14 cellular contexts compared by ENCODE assay signal in the genomic region with DNA sequence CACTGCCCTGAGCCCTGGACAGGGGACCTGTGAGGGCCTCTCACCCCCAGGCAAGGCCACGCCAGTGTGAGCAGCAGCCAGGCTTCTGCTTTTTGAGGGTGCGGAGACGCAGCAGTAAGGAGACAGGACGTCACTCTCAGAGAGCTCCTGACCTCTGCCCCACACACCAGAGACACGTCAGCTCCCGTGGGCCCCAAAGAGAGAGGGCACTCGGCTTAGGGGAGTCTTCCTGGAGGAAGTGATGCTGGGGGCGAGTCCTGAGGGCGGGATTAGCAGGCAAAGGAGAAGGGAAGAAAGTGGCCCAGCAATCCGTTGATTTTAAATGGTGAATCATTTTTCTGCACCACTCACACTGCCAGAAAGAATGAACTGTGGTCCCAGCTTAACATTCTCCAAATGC. TPM values are rescaled to one million over a fixed set of nuclear protein-coding genes. Genes with fewer than 3 reads are reported as not detected.
DNase-seq lines count a peak whose midpoint lies in the region; ATAC-seq and TF ChIP-seq lines count a peak whose summit lies in the region.
"Had no signal": no experiment of that assay in that cellular context is flagged by ENCODE, and none has a peak within 500 bp of the region (broad histone marks: within the 10 kb centered on the region; RNA-seq: fewer than 3 reads in every experiment).

No MANE protein-coding gene starts in this region.

- H3K27me3 ChIP-seq in IMR-90 (ENCODE audit: control insufficient read depth, insufficient read depth, low read length), result peaks cover 8% of the 10 kb centered on the region
- peaks cover 14% of the 10 kb centered on the region for H3K27me3 ChIP-seq in osteoblast (ENCODE audit: insufficient read depth, low read length)

- peak overlapping the region in 6 of 7 donors; percentile 35 to 84 (median 70) for H3K27ac Mint-ChIP-seq in CD14-positive monocyte
- no peak overlapping the region for H3K27ac Mint-ChIP-seq in activated CD4-positive, alpha-beta T cell treated with anti-CD3 and anti-CD28 coated beads, Interleukin-2, amount 10 ng/mL, durations not matched to agents 24 days and 14 days
- H3K27ac Mint-ChIP-seq: activated CD8-positive, alpha-beta T cell treated with anti-CD3 and anti-CD28 coated beads for 36 hours; activated naive CD8-positive, alpha-beta T cell treated with anti-CD3 and anti-CD28 coated beads, Interleukin-2, amount 10 ng/mL, durations not matched to agents 7 days and 5 days had no signal

- no peak for TF ChIP-seq POLR2A in IMR-90 (IDR thresholded peaks at IDR 0.05; ENCODE audit: low read depth, low read length)

- no peak overlapping the region for H2AK5ac ChIP-seq in IMR-90 (ENCODE audit: low read depth, low read length)

- H4K91ac ChIP-seq in IMR-90 (ENCODE audit: insufficient read depth, low read depth, low read length), result no peak overlapping the region

- peaks cover 26% of the 10 kb centered on the region for H3K4me1 Mint-ChIP-seq in CD14-positive monocyte
- H3K4me1 Mint-ChIP-seq in activated CD4-positive, alpha-beta T cell treated with anti-CD3 and anti-CD28 coated beads, Interleukin-2, amount 10 ng/mL, durations not matched to agents 24 days and 14 days, result peaks cover 6% of the 10 kb centered on the region

- peaks cover 5 to 25% (median 16%) of the 10 kb centered on the region in 7 donors for H3K9me3 Mint-ChIP-seq in CD14-positive monocyte
- H3K9me3 Mint-ChIP-seq in activated CD4-positive, alpha-beta T cell treated with anti-CD3 and anti-CD28 coated beads, Interleukin-2, amount 10 ng/mL, durations not matched to agents 24 days and 14 days, result no peaks in the 10 kb centered on the region
- H3K9me3 Mint-ChIP-seq: activated CD8-positive, alpha-beta T cell treated with anti-CD3 and anti-CD28 coated beads for 36 hours; activated naive CD8-positive, alpha-beta T cell treated with anti-CD3 and anti-CD28 coated beads, Interleukin-2, amount 10 ng/mL, durations not matched to agents 7 days and 5 days had no signal

- POLR2A ChIA-PET in IMR-90 (lab: Charles Lee; ENCODE audit: unreplicated experiment), result no interaction called here

- CTCF ChIA-PET in IMR-90 (lab: Yijun Ruan, JAX), result no interaction called here

- H4K5ac ChIP-seq in IMR-90 (ENCODE audit: low read depth, low read length), result no peak overlapping the region

- no peaks in the 10 kb centered on the region for H3K36me3 ChIP-seq in IMR-90 (ENCODE audit: control insufficient read depth, insufficient read depth, low read length)
- H3K36me3 ChIP-seq in osteoblast (ENCODE audit: insufficient read depth, low read length), result no peaks in the 10 kb centered on the region
- H3K36me3 ChIP-seq: colonic mucosa had no signal

- H2AFZ ChIP-seq in IMR-90 (replicated peaks; ENCODE audit: low read length, poor library complexity) (peak overlapping the region; percentile 72), osteoblast (ENCODE audit: low read length) (peak overlapping the region; percentile 85)

- H3K79me1 ChIP-seq in IMR-90 (ENCODE audit: low read depth in 1 of 2, low read length in 2 of 2), result no peaks in the 10 kb centered on the region

- H3K9me1 ChIP-seq in IMR-90 (ENCODE audit: insufficient read depth, low read length), result no peaks in the 10 kb centered on the region

- no peaks in the 10 kb centered on the region for H4K20me1 ChIP-seq in IMR-90 (ENCODE audit: insufficient read depth, low read length)
- no peaks in the 10 kb centered on the region for H4K20me1 ChIP-seq in osteoblast (ENCODE audit: insufficient read depth, low read length)

- H3K79me2 ChIP-seq in osteoblast (ENCODE audit: insufficient read depth, low read length), result no peaks in the 10 kb centered on the region

- H3K9ac ChIP-seq in IMR-90 (ENCODE audit: low read depth, low read length), result no peak overlapping the region

- H3K4me3 Mint-ChIP-seq in CD14-positive monocyte, result peak overlapping the region; percentile 40 to 63
- H3K4me3 Mint-ChIP-seq in activated CD4-positive, alpha-beta T cell treated with anti-CD3 and anti-CD28 coated beads, Interleukin-2, amount 10 ng/mL, durations not matched to agents 24 days and 14 days, result no peak overlapping the region
- H3K4me3 Mint-ChIP-seq: activated CD8-positive, alpha-beta T cell treated with anti-CD3 and anti-CD28 coated beads for 36 hours; activated naive CD8-positive, alpha-beta T cell treated with anti-CD3 and anti-CD28 coated beads, Interleukin-2, amount 10 ng/mL, durations not matched to agents 7 days and 5 days had no signal

- no peak overlapping the region for H3K56ac ChIP-seq in IMR-90 (ENCODE audit: extremely low read depth, insufficient read depth, low read length)

- no peak overlapping the region for H2BK20ac ChIP-seq in IMR-90 (ENCODE audit: low read depth, low read length)

- H3K4me3 ChIP-seq in IMR-90 (ENCODE audit: insufficient read depth, low read depth, low read length) (no peak overlapping the region), osteoblast (ENCODE audit: insufficient read depth, low read length) (peak overlapping the region; percentile 21)
- H3K4me3 ChIP-seq: colonic mucosa had no signal

- H2BK15ac ChIP-seq in IMR-90 (ENCODE audit: low read depth, low read length), result no peak overlapping the region

- in situ Hi-C loops in IMR-90 (cut with MboI; ENCODE audit: low sequenced_read_pairs), result no loop called here

- WGBS in IMR-90 (ENCODE audit: extremely low coverage in 2 of 2, insufficient read length in 1 of 2), 2 experiments, result 80% methylated on average over 1 of the region's 10 CpGs; no CpG with 5 or more reads in 1 of the 2 experiments

- no peak for TF ChIP-seq RAD21 in IMR-90 (IDR thresholded peaks at IDR 0.05; ENCODE audit: low read length)

- no peak overlapping the region for H4K8ac ChIP-seq in IMR-90 (ENCODE audit: low read depth in 2 of 2, low read length in 2 of 2)

- ATAC-seq in IMR-90 (ENCODE audit: low read depth) (peak; percentile 29; the same call in 1 of the 2 replicates), Right ventricle myocardium superior (ENCODE audit: poor library complexity) (no peak), GM21619 (IDR thresholded peaks at IDR 0.05; ENCODE audit: unreplicated experiment) (no peak), HG02970 (IDR thresholded peaks at IDR 0.05; ENCODE audit: low FRiP score, unreplicated experiment) (no peak)
- ATAC-seq: activated CD8-positive, alpha-beta T cell treated with anti-CD3 and anti-CD28 coated beads for 36 hours had no signal

- no peak overlapping the region for H2BK120ac ChIP-seq in IMR-90 (ENCODE audit: low read depth, low read length)

- BruUV-seq in IMR-90 (replicated peaks; lab: Mats Ljungman, UMichigan), result no TSS peak

- no peak overlapping the region for H2BK5ac ChIP-seq in IMR-90 (ENCODE audit: low read depth, low read length, poor library complexity, severe bottlenecking)

- DNase-seq in CD14-positive monocyte (ENCODE audit: low spot score) (peak; percentile 91), IMR-90 (peak; percentile 19), Right ventricle myocardium superior (peak; percentile 39), osteoblast (ENCODE audit: insufficient read length, low spot score, missing footprints) (no peak), NCI-H1092 treated with DMSO at 0.1 percent for 48 hours (lab: John Stamatoyannopoulos, UW) (no peak)
- no peak for DNase-seq in activated CD4-positive, alpha-beta T cell treated with anti-CD3 and anti-CD28 coated beads, Interleukin-2, amount 10 ng/mL, durations not matched to agents 24 days and 14 days
- DNase-seq: activated CD8-positive, alpha-beta T cell treated with anti-CD3 and anti-CD28 coated beads for 36 hours; activated naive CD8-positive, alpha-beta T cell treated with anti-CD3 and anti-CD28 coated beads, Interleukin-2, amount 10 ng/mL, durations not matched to agents 7 days and 5 days; colonic mucosa; GOT3; NCI-H2227 treated with DMSO at 0.1 percent for 48 hours; T-helper 1 cell had no signal

- peaks cover 3% of the 10 kb centered on the region; the same call in 1 of the 2 replicates for H3K4me1 ChIP-seq in IMR-90 (ENCODE audit: control insufficient read depth, insufficient read depth, low read length)
- peaks cover 7% of the 10 kb centered on the region for H3K4me1 ChIP-seq in osteoblast (ENCODE audit: insufficient read depth, low read length)

- no peak for TF ChIP-seq CTCF in CD14-positive monocyte (IDR thresholded peaks at IDR 0.05)
- TF ChIP-seq CTCF in IMR-90 (conservative IDR thresholded peaks at IDR 0.05; ENCODE audit: low read depth, low read length), result no peak
- TF ChIP-seq CTCF in osteoblast (IDR thresholded peaks at IDR 0.05; ENCODE audit: extremely low read depth, low read depth, low read length), result no peak

- no peak overlapping the region for H3K14ac ChIP-seq in IMR-90 (replicated peaks; ENCODE audit: low read depth, low read length)

- H3K4ac ChIP-seq in IMR-90 (ENCODE audit: low read depth, low read length), result no peak overlapping the region

- H3K36me3 Mint-ChIP-seq in CD14-positive monocyte, result peaks cover 2 to 10% of the 10 kb centered on the region in 2 donors
- H3K36me3 Mint-ChIP-seq in activated CD4-positive, alpha-beta T cell treated with anti-CD3 and anti-CD28 coated beads, Interleukin-2, amount 10 ng/mL, durations not matched to agents 24 days and 14 days (ENCODE audit: low read depth), result no peaks in the 10 kb centered on the region
- H3K36me3 Mint-ChIP-seq: activated naive CD8-positive, alpha-beta T cell treated with anti-CD3 and anti-CD28 coated beads, Interleukin-2, amount 10 ng/mL, durations not matched to agents 7 days and 5 days had no signal

- intact Hi-C loops in CD14-positive monocyte (cut with micrococcal nuclease) (loop anchor here (10.0 kb wide), 2 partner anchors 73 to 103 kb away; a partner anchor contains a TSS), IMR-90 (cut with micrococcal nuclease) (no loop called here), Right ventricle myocardium superior (cut with DNase I) (no loop called here)
- intact Hi-C loops in activated CD4-positive, alpha-beta T cell treated with anti-CD3 and anti-CD28 coated beads, Interleukin-2, amount 10 ng/mL, durations not matched to agents 24 days and 14 days (cut with micrococcal nuclease), result no loop called here

- H2AK9ac ChIP-seq in IMR-90 (replicated peaks; ENCODE audit: low read depth, low read length, poor library complexity), result no peak overlapping the region

- H3K18ac ChIP-seq in IMR-90 (ENCODE audit: low read depth, low read length), result no peak overlapping the region

- dilution Hi-C loops in IMR-90 (cut with HindIII; ENCODE audit: low sequenced_read_pairs, unreplicated experiment), result no loop called here

- H3K4me2 ChIP-seq in IMR-90 (ENCODE audit: low read depth, low read length) (no peak overlapping the region), osteoblast (ENCODE audit: insufficient read depth, low read length) (peak overlapping the region; percentile 34)

- no peak overlapping the region for H3K23ac ChIP-seq in IMR-90 (ENCODE audit: low read depth, low read length)

- peaks cover 2% of the 10 kb centered on the region; the same call in 1 of the 2 replicates for H3K9me3 ChIP-seq in IMR-90 (ENCODE audit: control insufficient read depth, insufficient read depth, low read length)
- no peaks in the 10 kb centered on the region for H3K9me3 ChIP-seq in osteoblast (ENCODE audit: low read depth, low read length)
- H3K9me3 ChIP-seq: colonic mucosa had no signal

- no peak overlapping the region for H3K27ac ChIP-seq in IMR-90 (ENCODE audit: insufficient read depth, low read length)
- H3K27ac ChIP-seq in osteoblast (ENCODE audit: low read depth, low read length), result peak overlapping the region; percentile 12
- H3K27ac ChIP-seq: colonic mucosa had no signal

- peaks cover 44 to 75% (median 53%) of the 10 kb centered on the region in 3 donors for H3K27me3 Mint-ChIP-seq in CD14-positive monocyte (ENCODE audit: low read depth in 3 of 3)
- H3K27me3 Mint-ChIP-seq in activated CD4-positive, alpha-beta T cell treated with anti-CD3 and anti-CD28 coated beads, Interleukin-2, amount 10 ng/mL, durations not matched to agents 24 days and 14 days, result peaks cover 22% of the 10 kb centered on the region

RNA-seq across cellular contexts. Expression of a gene that starts 24.0 kb away (rescaled TPM):
- polyA plus RNA-seq in CD14-positive monocyte, result under 1 TPM; 0.31 to 0.42 TPM
- total RNA-seq in IMR-90 (2012; rRNA removed), result 0.56 and 0.72 TPM in 2 replicates
- 1.3 and 1.5 TPM in 2 replicates for polyA plus RNA-seq in IMR-90 (2012; rRNA removed)
- 1.0 and 1.8 TPM in 2 replicates for polyA plus RNA-seq in IMR-90 (2012; cell fraction: cytosol; rRNA removed)
- 2.0 and 2.3 TPM in 2 replicates for polyA plus RNA-seq in IMR-90 (2012; cell fraction: nucleus; rRNA removed; ENCODE audit: low replicate concordance)
- 0.91 TPM for total RNA-seq in Right ventricle myocardium superior
- 1.2 and 1.4 TPM in 2 replicates for total RNA-seq in osteoblast
- 3.0 and 3.3 TPM in 2 replicates for total RNA-seq in activated CD4-positive, alpha-beta T cell treated with anti-CD3 and anti-CD28 coated beads, Interleukin-2, amount 10 ng/mL, durations not matched to agents 24 days and 14 days

Comparison
In these comparisons a context has a peak if more than half of its experiments do, and no peak if none do; other contexts are left out.
1. DNase-seq: peak in CD14-positive monocyte (single experiment), IMR-90 (single experiment) and Right ventricle myocardium superior (single experiment); none in osteoblast (single experiment), NCI-H1092 treated with DMSO at 0.1 percent for 48 hours (single experiment) and activated CD4-positive, alpha-beta T cell treated with anti-CD3 and anti-CD28 coated beads, Interleukin-2, amount 10 ng/mL, durations not matched to agents 24 days and 14 days (single experiment).
2. intact Hi-C loops: an anchor here in CD14-positive monocyte (10.0 kb wide); none called in IMR-90, Right ventricle myocardium superior and activated CD4-positive, alpha-beta T cell treated with anti-CD3 and anti-CD28 coated beads, Interleukin-2, amount 10 ng/mL, durations not matched to agents 24 days and 14 days.